In genomic region chr1:55622071-55622470, GRCh38 we compare ENCODE assay signal across 22 cellular contexts.
DNase-seq lines count a peak whose midpoint lies in the region; ATAC-seq and TF ChIP-seq lines count a peak whose summit lies in the region.
"Had no signal": no experiment of that assay in that cellular context is flagged by ENCODE, and none has a peak within 500 bp of the region (broad histone marks: within the 10 kb centered on the region; RNA-seq: fewer than 3 reads in every experiment).

No MANE protein-coding gene starts in this region.

- H3K9me3 ChIP-seq in lower lobe of right lung, result peaks cover 3% of the 10 kb centered on the region
- H3K9me3 ChIP-seq: A549, BE2C, HAP-1 had no signal

- no peaks in the 10 kb centered on the region for H3K4me1 ChIP-seq in lower lobe of right lung
- H3K4me1 ChIP-seq: A549, BE2C, HAP-1 had no signal

- no peak overlapping the region for H3K4me3 ChIP-seq in lower lobe of right lung
- H3K4me3 ChIP-seq: A549; BLaER1 treated with 17β-estradiol and CSF1 and Interleukin-3, amounts not matched to agents 10 nM and 100 nM; HAP-1 had no signal

- ATAC-seq in lower lobe of right lung, result no peak
- ATAC-seq: A549 had no signal

- no peak for TF ChIP-seq CTCF in lower lobe of right lung (IDR thresholded peaks at IDR 0.05)

- H3K36me3 ChIP-seq in lower lobe of right lung, result no peaks in the 10 kb centered on the region
- H3K36me3 ChIP-seq: BE2C; BLaER1 treated with 17β-estradiol and CSF1 and Interleukin-3, amounts not matched to agents 10 nM and 100 nM; HAP-1 had no signal

- H3K27ac ChIP-seq in lower lobe of right lung, result no peak overlapping the region
- H3K27ac ChIP-seq: A549; BLaER1 treated with 17β-estradiol and CSF1 and Interleukin-3, amounts not matched to agents 10 nM and 100 nM had no signal

- DNase-seq in NCI-H2171 treated with DMSO at 0.1 percent for 48 hours (lab: John Stamatoyannopoulos, UW) (peak; percentile 37), NCI-H2171 (lab: John Stamatoyannopoulos, UW) (no peak), NCI-H2107 treated with DMSO at 0.1 percent for 48 hours (lab: John Stamatoyannopoulos, UW; ENCODE audit: unreplicated experiment) (peak; percentile 79), left kidney (ENCODE audit: low read depth, low spot score) (peak; percentile 95), LoVo (ENCODE audit: low spot score) (no peak), lower lobe of right lung (no peak)
- no peak for DNase-seq in activated CD8-positive, alpha-beta memory T cell treated with anti-CD3 and anti-CD28 coated beads, Interleukin-2, amount 50 U/mL, for 4 hours
- DNase-seq: 8988T; ACHN; AML-193; BE2C; Calu3; CD4-positive, alpha-beta memory T cell; COR-L47; DMS53; DMS79 treated with DMSO at 0.1 percent for 48 hours; GF-D8; GOT3; HFFc6 had no signal

- intact Hi-C loops in lower lobe of right lung (cut with DNase I), result no loop called here

- H3K27me3 ChIP-seq in lower lobe of right lung (ENCODE audit: low read depth), result no peaks in the 10 kb centered on the region
- H3K27me3 ChIP-seq: BE2C; BLaER1 treated with 17β-estradiol and CSF1 and Interleukin-3, amounts not matched to agents 10 nM and 100 nM had no signal

Comparison
In these comparisons a context has a peak if more than half of its experiments do, and no peak if none do; other contexts are left out.
1. DNase-seq: peak in NCI-H2171 treated with DMSO at 0.1 percent for 48 hours (single experiment), NCI-H2107 treated with DMSO at 0.1 percent for 48 hours (single experiment) and left kidney (single experiment); none in NCI-H2171 (single experiment), LoVo (single experiment), lower lobe of right lung (single experiment) and activated CD8-positive, alpha-beta memory T cell treated with anti-CD3 and anti-CD28 coated beads, Interleukin-2, amount 50 U/mL, for 4 hours (single experiment).